Comparison of ENCODE assay signal across 8 cellular contexts in genomic region chr4:82797591-82798081, GRCh38. TPM values are rescaled to one million over a fixed set of nuclear protein-coding genes. Genes with fewer than 3 reads are reported as not detected.
A peak's percentile ranks its signal among the peaks of the same experiment; 100 is the strongest.
DNase-seq lines count a peak whose midpoint lies in the region; ATAC-seq and TF ChIP-seq lines count a peak whose summit lies in the region.

No MANE protein-coding gene starts in this region.

- no peak overlapping the region for H3K27ac ChIP-seq in Peyer's patch
- H3K27ac ChIP-seq in upper lobe of right lung: no peak overlapping the region

- no peaks in the 10 kb centered on the region for H3K9me3 ChIP-seq in Peyer's patch
- no peaks in the 10 kb centered on the region for H3K9me3 ChIP-seq in upper lobe of right lung

- no peaks in the 10 kb centered on the region for H3K9me3 Mint-ChIP-seq in effector memory CD8-positive, alpha-beta T cell

- peak overlapping the region; percentile 50 to 84 (median 64) for H3K4me3 ChIP-seq in Peyer's patch
- peak overlapping the region; percentile 72 for H3K4me3 ChIP-seq in upper lobe of right lung

- peaks cover 11 to 21% of the 10 kb centered on the region in 2 donors for H3K4me1 Mint-ChIP-seq in effector memory CD8-positive, alpha-beta T cell (ENCODE audit: low read depth in 2 of 2)

- peak overlapping the region; percentile 88 to 92 for H3K4me3 Mint-ChIP-seq in effector memory CD8-positive, alpha-beta T cell

- H3K27me3 ChIP-seq in Peyer's patch (no peaks in the 10 kb centered on the region), upper lobe of right lung (peaks cover 15% of the 10 kb centered on the region)

- ATAC-seq in effector memory CD8-positive, alpha-beta T cell (replicated peaks): no peak
- peak; percentile 28 for ATAC-seq in upper lobe of right lung
- no peak for ATAC-seq in omental fat pad (ENCODE audit: low FRiP score)

- no peak overlapping the region for H3K27ac Mint-ChIP-seq in effector memory CD8-positive, alpha-beta T cell

- no peak for TF ChIP-seq POLR2A in Peyer's patch (IDR thresholded peaks at IDR 0.05)

- DNase-seq in NCI-H1417 (lab: John Stamatoyannopoulos, UW): peak; percentile 19 to 81 (median 81)
- no peak for DNase-seq in NCI-H1417 treated with DMSO at 0.1 percent for 48 hours (lab: John Stamatoyannopoulos, UW)
- peak in 1 of 3 donors; percentile 56 for DNase-seq in Peyer's patch
- DNase-seq in effector memory CD8-positive, alpha-beta T cell: peak in 1 of 3 experiments; percentile 9
- DNase-seq in midbrain (lab: John Stamatoyannopoulos, UW): peak; percentile 56
- DNase-seq in upper lobe of right lung: no peak
- DNase-seq in omental fat pad (ENCODE audit: low spot score): no peak
- DNase-seq in SHP77 treated with DMSO at 0.1 percent for 48 hours (lab: John Stamatoyannopoulos, UW): no peak

- H3K27me3 Mint-ChIP-seq in effector memory CD8-positive, alpha-beta T cell: peaks cover 5 to 11% of the 10 kb centered on the region in 2 donors

- H3K36me3 ChIP-seq in Peyer's patch (no peaks in the 10 kb centered on the region), upper lobe of right lung (no peaks in the 10 kb centered on the region)

- peaks cover 0 to 12% (median 6%) of the 10 kb centered on the region in 4 donors for H3K4me1 ChIP-seq in Peyer's patch
- peaks cover 14% of the 10 kb centered on the region for H3K4me1 ChIP-seq in upper lobe of right lung

- TF ChIP-seq CTCF in Peyer's patch (IDR thresholded peaks at IDR 0.05) (no peak), upper lobe of right lung (IDR thresholded peaks at IDR 0.05) (no peak), omental fat pad (IDR thresholded peaks at IDR 0.05) (no peak)

- H3K36me3 Mint-ChIP-seq in effector memory CD8-positive, alpha-beta T cell (ENCODE audit: insufficient read depth): peaks cover 8% of the 10 kb centered on the region

- intact Hi-C loops in upper lobe of right lung (cut with DNase I): no loop called here

RNA-seq across cellular contexts. Expression of gene SCD5, which starts 1.0 kb away (rescaled TPM):
- total RNA-seq in Peyer's patch: 1 to 10 TPM in 3 of 4 donors, under 1 TPM in 1; 0.70 to 5.0 (median 3.0) TPM
- total RNA-seq in upper lobe of right lung: 20.6 TPM
- total RNA-seq in omental fat pad: 10 to 100 TPM in 3 of 4 donors, 1 to 10 TPM in 1; 6.7 to 19.9 (median 13.5) TPM

Comparison
In these comparisons a context has a peak if more than half of its experiments do, and no peak if none do; other contexts are left out.
1. DNase-seq: peak in NCI-H1417 (3 of 3) and midbrain (single experiment); none in NCI-H1417 treated with DMSO at 0.1 percent for 48 hours (single experiment), upper lobe of right lung (single experiment), omental fat pad (single experiment) and SHP77 treated with DMSO at 0.1 percent for 48 hours (single experiment).